In genomic region chr2:44362207-44363015, GRCh38 we compare ENCODE assay signal across 8 cellular contexts. TPM values are rescaled to one million over a fixed set of nuclear protein-coding genes. Genes with fewer than 3 reads are reported as not detected.
A peak's percentile ranks its signal among the peaks of the same experiment; 100 is the strongest.
DNase-seq lines count a peak whose midpoint lies in the region; ATAC-seq and TF ChIP-seq lines count a peak whose summit lies in the region.

No MANE protein-coding gene starts in this region.

- 0% methylated on average over 28 to 30 of the region's 32 CpGs for WGBS in esophagus squamous epithelium, 2 donors
- under 1% methylated on average over 30 of the region's 32 CpGs for WGBS in suprapubic skin

- no peak for TF ChIP-seq POLR2A in esophagus squamous epithelium (IDR thresholded peaks at IDR 0.05)
- no peak for TF ChIP-seq POLR2A in suprapubic skin (IDR thresholded peaks at IDR 0.05)

- no peaks in the 10 kb centered on the region for H3K9me3 Mint-ChIP-seq in activated T-cell treated with anti-CD3 and anti-CD28 coated beads, Interleukin-2, amount 50 U/mL, for 24 hours
- H3K9me3 Mint-ChIP-seq in naive B cell: no peaks in the 10 kb centered on the region

- peaks cover 31% of the 10 kb centered on the region for H3K36me3 Mint-ChIP-seq in activated T-cell treated with anti-CD3 and anti-CD28 coated beads, Interleukin-2, amount 50 U/mL, for 24 hours (ENCODE audit: low read depth)
- H3K36me3 Mint-ChIP-seq in naive B cell: no peaks in the 10 kb centered on the region

- H3K27ac ChIP-seq in esophagus squamous epithelium (peak overlapping the region; percentile 86 to 96 (median 94)), suprapubic skin (peak overlapping the region; percentile 97)

- peaks cover 56% of the 10 kb centered on the region for H3K4me1 Mint-ChIP-seq in activated T-cell treated with anti-CD3 and anti-CD28 coated beads, Interleukin-2, amount 50 U/mL, for 24 hours (ENCODE audit: low read depth)
- peaks cover 27 to 31% (median 27%) of the 10 kb centered on the region in 3 donors for H3K4me1 Mint-ChIP-seq in naive B cell

- DNase-seq in NCI-H2081 (lab: John Stamatoyannopoulos, UW) (peak; percentile 22 to 43), NCI-H2081 treated with DMSO at 0.1 percent for 48 hours (lab: John Stamatoyannopoulos, UW) (no peak), NCI-H748 (lab: John Stamatoyannopoulos, UW; ENCODE audit: unreplicated experiment) (peak; percentile 35), esophagus squamous epithelium (lab: John Stamatoyannopoulos, UW) (no peak), naive B cell (peak; percentile 29), suprapubic skin (ENCODE audit: low spot score in 2 of 2) (peak in 1 of 2 donors; percentile 67)
- DNase-seq in activated T-cell treated with anti-CD3 and anti-CD28 coated beads, Interleukin-2, amount 50 U/mL, for 24 hours: no peak

- H3K4me1 ChIP-seq in esophagus squamous epithelium (peaks cover 4 to 44% (median 8%) of the 10 kb centered on the region in 3 donors), suprapubic skin (peaks cover 28% of the 10 kb centered on the region)

- ATAC-seq in HG02870 (IDR thresholded peaks at IDR 0.05; ENCODE audit: unreplicated experiment): peak; percentile 12
- peak; percentile 9 to 13 for ATAC-seq in naive B cell (ENCODE audit: low read depth in 2 of 2)

- TF ChIP-seq CTCF in esophagus squamous epithelium (IDR thresholded peaks at IDR 0.05) (no peak), suprapubic skin (IDR thresholded peaks at IDR 0.05) (no peak)

- peak overlapping the region; percentile 100 for H3K27ac Mint-ChIP-seq in activated T-cell treated with anti-CD3 and anti-CD28 coated beads, Interleukin-2, amount 50 U/mL, for 24 hours
- H3K27ac Mint-ChIP-seq in naive B cell: peak overlapping the region; percentile 98 to 100 (median 100)

- intact Hi-C loops in esophagus squamous epithelium (cut with DNase I): no loop called here

- H3K27me3 ChIP-seq in esophagus squamous epithelium (no peaks in the 10 kb centered on the region), suprapubic skin (no peaks in the 10 kb centered on the region)

- peak overlapping the region; percentile 90 for H3K4me3 Mint-ChIP-seq in activated T-cell treated with anti-CD3 and anti-CD28 coated beads, Interleukin-2, amount 50 U/mL, for 24 hours
- H3K4me3 Mint-ChIP-seq in naive B cell: peak overlapping the region; percentile 83 to 100 (median 98)

- H3K36me3 ChIP-seq in esophagus squamous epithelium: no peaks in the 10 kb centered on the region
- H3K36me3 ChIP-seq in suprapubic skin: no peaks in the 10 kb centered on the region

- H3K27me3 Mint-ChIP-seq in activated T-cell treated with anti-CD3 and anti-CD28 coated beads, Interleukin-2, amount 50 U/mL, for 24 hours: no peaks in the 10 kb centered on the region
- no peaks in the 10 kb centered on the region for H3K27me3 Mint-ChIP-seq in naive B cell

- H3K4me3 ChIP-seq in esophagus squamous epithelium (peak overlapping the region; percentile 83 to 91 (median 88)), suprapubic skin (peak overlapping the region; percentile 93)

- H3K9me3 ChIP-seq in esophagus squamous epithelium: no peaks in the 10 kb centered on the region
- H3K9me3 ChIP-seq in suprapubic skin: no peaks in the 10 kb centered on the region

- TF ChIP-seq EP300 in suprapubic skin (IDR thresholded peaks at IDR 0.05): no peak

RNA-seq across cellular contexts. Expression of gene CAMKMT, which starts 0.7 kb away (rescaled TPM):
- total RNA-seq in esophagus squamous epithelium: 10 to 100 TPM in 2 of 4 donors, 1 to 10 TPM in 2; 5.7 to 14.4 (median 10.6) TPM
- 10 to 100 TPM; 10.0 to 15.8 (median 12.4) TPM for polyA plus RNA-seq in naive B cell (ENCODE audit: low read depth in 6 of 6)
- 10 to 100 TPM in 2 of 4 donors, 1 to 10 TPM in 2; 6.0 to 15.3 (median 10.7) TPM for total RNA-seq in suprapubic skin

RNA-seq across cellular contexts. Expression of gene PREPL, which starts 1.1 kb away (rescaled TPM):
- total RNA-seq in esophagus squamous epithelium: 10 to 100 TPM; 18.5 to 25.7 (median 23.2) TPM
- polyA plus RNA-seq in naive B cell (ENCODE audit: low read depth in 6 of 6): 10 to 100 TPM; 13.0 to 22.1 (median 16.3) TPM
- 10 to 100 TPM; 25.9 to 51.9 (median 32.2) TPM for total RNA-seq in suprapubic skin

Comparison
In these comparisons a context has a peak if more than half of its experiments do, and no peak if none do; other contexts are left out.
1. DNase-seq: peak in NCI-H2081 (2 of 2), NCI-H748 (single experiment) and naive B cell (single experiment); none in NCI-H2081 treated with DMSO at 0.1 percent for 48 hours (single experiment), activated T-cell treated with anti-CD3 and anti-CD28 coated beads, Interleukin-2, amount 50 U/mL, for 24 hours (single experiment) and esophagus squamous epithelium (single experiment).